In the genomic region with DNA sequence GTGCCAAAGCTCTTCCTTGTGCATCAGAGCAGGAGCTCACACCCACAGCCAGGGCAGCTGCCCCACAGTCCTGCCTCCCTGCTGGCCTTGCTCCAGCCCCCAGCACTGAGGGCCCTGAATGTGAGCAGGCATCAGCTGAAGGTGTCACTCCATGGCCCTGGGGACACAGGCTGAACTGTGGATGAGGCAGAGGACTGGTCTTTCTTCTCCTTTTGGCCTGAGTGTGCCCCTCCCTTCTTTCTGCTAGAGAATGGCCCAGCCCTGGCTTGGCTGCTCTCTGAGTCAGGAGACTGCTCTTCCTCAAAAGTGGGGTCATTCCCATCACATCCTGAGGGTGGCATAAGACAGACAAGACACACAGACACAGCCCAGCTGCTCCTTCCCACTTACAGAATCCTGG, we compare ENCODE assay signal across 11 cellular contexts. TPM values are rescaled to one million over a fixed set of nuclear protein-coding genes. Genes with fewer than 3 reads are reported as not detected.
A peak's percentile ranks its signal among the peaks of the same experiment; 100 is the strongest.
DNase-seq lines count a peak whose midpoint lies in the region; ATAC-seq and TF ChIP-seq lines count a peak whose summit lies in the region.
"Had no signal": no experiment of that assay in that cellular context is flagged by ENCODE, and none has a peak within 500 bp of the region (broad histone marks: within the 10 kb centered on the region; RNA-seq: fewer than 3 reads in every experiment).

No MANE protein-coding gene starts in this region.

- H3K27ac ChIP-seq in endodermal cell (ENCODE audit: low read depth, low read length): no peak overlapping the region
- no peak overlapping the region for H3K27ac ChIP-seq in CD8-positive, alpha-beta T cell (ENCODE audit: low read depth, low read length)

- peaks cover 17% of the 10 kb centered on the region for H3K4me1 Mint-ChIP-seq in endodermal cell
- H3K4me1 Mint-ChIP-seq in stimulated activated effector memory CD8-positive, alpha-beta T cell treated with anti-CD3 and anti-CD28 coated beads, Interleukin-12 subunit alpha, Interleukin-12 subunit beta, amount 100 ng/mL, for 72 hours: no peaks in the 10 kb centered on the region
- H3K4me1 Mint-ChIP-seq in CD8-positive, alpha-beta T cell (ENCODE audit: low read depth): no peaks in the 10 kb centered on the region
- H3K4me1 Mint-ChIP-seq: IgD-negative memory B cell had no signal

- no peaks in the 10 kb centered on the region for H3K9me3 Mint-ChIP-seq in endodermal cell
- H3K9me3 Mint-ChIP-seq in stimulated activated effector memory CD8-positive, alpha-beta T cell treated with anti-CD3 and anti-CD28 coated beads, Interleukin-12 subunit alpha, Interleukin-12 subunit beta, amount 100 ng/mL, for 72 hours: no peaks in the 10 kb centered on the region
- H3K9me3 Mint-ChIP-seq in CD8-positive, alpha-beta T cell: no peaks in the 10 kb centered on the region
- H3K9me3 Mint-ChIP-seq: IgD-negative memory B cell had no signal

- peak; percentile 31 for DNase-seq in SIG-M5 treated with dmso at 0.1 percent for 504 hours (lab: John Stamatoyannopoulos, UW; ENCODE audit: unreplicated experiment)
- DNase-seq in SIG-M5 (lab: John Stamatoyannopoulos, UW): no peak
- DNase-seq in NOMO-1 (lab: John Stamatoyannopoulos, UW; ENCODE audit: unreplicated experiment in 2 of 2): peak; percentile 3 to 13
- DNase-seq in endodermal cell: peak; percentile 80
- DNase-seq in stimulated activated effector memory CD8-positive, alpha-beta T cell treated with anti-CD3 and anti-CD28 coated beads, Interleukin-12 subunit alpha, Interleukin-12 subunit beta, amount 100 ng/mL, for 72 hours (ENCODE audit: low spot score in 2 of 2): no peak
- no peak for DNase-seq in NCI-H1417 treated with DMSO at 0.1 percent for 48 hours (lab: John Stamatoyannopoulos, UW)
- DNase-seq in CD8-positive, alpha-beta T cell: no peak
- no peak for DNase-seq in pons (ENCODE audit: low spot score)
- DNase-seq: effector memory CD4-positive, alpha-beta T cell; T-helper 1 cell had no signal

- peak; percentile 64 for TF ChIP-seq CTCF in endodermal cell (conservative IDR thresholded peaks at IDR 0.05)
- TF ChIP-seq CTCF in CD8-positive, alpha-beta T cell (IDR thresholded peaks at IDR 0.05): no peak

- H3K9me3 ChIP-seq in endodermal cell (ENCODE audit: control insufficient read depth, low read length): no peaks in the 10 kb centered on the region
- H3K9me3 ChIP-seq in CD8-positive, alpha-beta T cell (ENCODE audit: low read length): no peaks in the 10 kb centered on the region

- intact Hi-C loops in CD8-positive, alpha-beta T cell (cut with DNase I, micrococcal nuclease): no loop called here

- peaks cover 47% of the 10 kb centered on the region for H3K27me3 Mint-ChIP-seq in endodermal cell (ENCODE audit: insufficient read depth)
- peaks cover 10% of the 10 kb centered on the region for H3K27me3 Mint-ChIP-seq in CD8-positive, alpha-beta T cell (ENCODE audit: low read depth)

- H3K4me3 ChIP-seq in endodermal cell (ENCODE audit: low read length): no peak overlapping the region
- H3K4me3 ChIP-seq in CD8-positive, alpha-beta T cell (ENCODE audit: low read depth, low read length): no peak overlapping the region

- peaks cover 34% of the 10 kb centered on the region for H3K27me3 ChIP-seq in endodermal cell (ENCODE audit: control insufficient read depth, insufficient read depth, low read length, poor library complexity, severe bottlenecking)
- H3K27me3 ChIP-seq in CD8-positive, alpha-beta T cell (ENCODE audit: insufficient read depth, low read length): no peaks in the 10 kb centered on the region

- CTCF ChIA-PET in CD8-positive, alpha-beta T cell (lab: Charles Lee): no interaction called here

- POLR2A ChIA-PET in CD8-positive, alpha-beta T cell (lab: Charles Lee): no interaction called here

- no peaks in the 10 kb centered on the region for H3K36me3 ChIP-seq in endodermal cell (ENCODE audit: control insufficient read depth, insufficient read depth, low read length)
- no peaks in the 10 kb centered on the region for H3K36me3 ChIP-seq in CD8-positive, alpha-beta T cell (ENCODE audit: insufficient read depth, low read length)

- no peak overlapping the region for H3K27ac Mint-ChIP-seq in endodermal cell
- H3K27ac Mint-ChIP-seq in stimulated activated effector memory CD8-positive, alpha-beta T cell treated with anti-CD3 and anti-CD28 coated beads, Interleukin-12 subunit alpha, Interleukin-12 subunit beta, amount 100 ng/mL, for 72 hours: no peak overlapping the region
- H3K27ac Mint-ChIP-seq in CD8-positive, alpha-beta T cell: no peak overlapping the region
- H3K27ac Mint-ChIP-seq: IgD-negative memory B cell had no signal

- H3K4me1 ChIP-seq in endodermal cell (ENCODE audit: control insufficient read depth, insufficient read depth, low read length): peaks cover 3% of the 10 kb centered on the region
- H3K4me1 ChIP-seq in CD8-positive, alpha-beta T cell (ENCODE audit: insufficient read depth, low read length): no peaks in the 10 kb centered on the region

- H3K36me3 Mint-ChIP-seq in endodermal cell (ENCODE audit: low read depth): no peaks in the 10 kb centered on the region
- no peaks in the 10 kb centered on the region for H3K36me3 Mint-ChIP-seq in stimulated activated effector memory CD8-positive, alpha-beta T cell treated with anti-CD3 and anti-CD28 coated beads, Interleukin-12 subunit alpha, Interleukin-12 subunit beta, amount 100 ng/mL, for 72 hours
- no peaks in the 10 kb centered on the region for H3K36me3 Mint-ChIP-seq in CD8-positive, alpha-beta T cell
- H3K36me3 Mint-ChIP-seq: IgD-negative memory B cell had no signal

- H3K9ac ChIP-seq in endodermal cell (ENCODE audit: extremely low read depth, low read length, poor library complexity, severe bottlenecking): no peak overlapping the region

- peak; percentile 22 for ATAC-seq in stimulated activated effector memory CD8-positive, alpha-beta T cell treated with anti-CD3 and anti-CD28 coated beads, Interleukin-12 subunit alpha, Interleukin-12 subunit beta, amount 100 ng/mL, for 72 hours
- ATAC-seq in CD8-positive, alpha-beta T cell: no peak

- H3K4me3 Mint-ChIP-seq in endodermal cell: no peak overlapping the region
- no peak overlapping the region for H3K4me3 Mint-ChIP-seq in stimulated activated effector memory CD8-positive, alpha-beta T cell treated with anti-CD3 and anti-CD28 coated beads, Interleukin-12 subunit alpha, Interleukin-12 subunit beta, amount 100 ng/mL, for 72 hours
- no peak overlapping the region for H3K4me3 Mint-ChIP-seq in CD8-positive, alpha-beta T cell
- H3K4me3 Mint-ChIP-seq: IgD-negative memory B cell had no signal

RNA-seq across cellular contexts. Expression of a gene that starts 16.2 kb away (rescaled TPM):
- total RNA-seq in endodermal cell: under 1 TPM; 0.33 to 0.55 TPM
- 0.39 TPM for polyA plus RNA-seq in endodermal cell (2013, experiment 1 of 2)
- 0.50 TPM for polyA plus RNA-seq in endodermal cell (2013, experiment 2 of 2)
- not detected for total RNA-seq in CD8-positive, alpha-beta T cell
- polyA plus RNA-seq: IgD-negative memory B cell had no signal

RNA-seq across cellular contexts. Expression of a gene that starts 19.0 kb away (rescaled TPM):
- total RNA-seq in endodermal cell: 1 to 10 TPM; 1.5 to 2.8 TPM
- polyA plus RNA-seq in endodermal cell (2013, experiment 1 of 2): 1.00 TPM
- 0.99 TPM for polyA plus RNA-seq in endodermal cell (2013, experiment 2 of 2)
- total RNA-seq in CD8-positive, alpha-beta T cell: not detected
- polyA plus RNA-seq: IgD-negative memory B cell had no signal

Comparison
In these comparisons a context has a peak if more than half of its experiments do, and no peak if none do; other contexts are left out.
1. DNase-seq: peak in SIG-M5 treated with dmso at 0.1 percent for 504 hours (single experiment), NOMO-1 (2 of 2) and endodermal cell (single experiment); none in SIG-M5 (single experiment), stimulated activated effector memory CD8-positive, alpha-beta T cell treated with anti-CD3 and anti-CD28 coated beads, Interleukin-12 subunit alpha, Interleukin-12 subunit beta, amount 100 ng/mL, for 72 hours (0 of 2), NCI-H1417 treated with DMSO at 0.1 percent for 48 hours (single experiment), CD8-positive, alpha-beta T cell (0 of 7) and pons (single experiment).